7 cellular contexts compared by ENCODE assay signal in the genomic region with DNA sequence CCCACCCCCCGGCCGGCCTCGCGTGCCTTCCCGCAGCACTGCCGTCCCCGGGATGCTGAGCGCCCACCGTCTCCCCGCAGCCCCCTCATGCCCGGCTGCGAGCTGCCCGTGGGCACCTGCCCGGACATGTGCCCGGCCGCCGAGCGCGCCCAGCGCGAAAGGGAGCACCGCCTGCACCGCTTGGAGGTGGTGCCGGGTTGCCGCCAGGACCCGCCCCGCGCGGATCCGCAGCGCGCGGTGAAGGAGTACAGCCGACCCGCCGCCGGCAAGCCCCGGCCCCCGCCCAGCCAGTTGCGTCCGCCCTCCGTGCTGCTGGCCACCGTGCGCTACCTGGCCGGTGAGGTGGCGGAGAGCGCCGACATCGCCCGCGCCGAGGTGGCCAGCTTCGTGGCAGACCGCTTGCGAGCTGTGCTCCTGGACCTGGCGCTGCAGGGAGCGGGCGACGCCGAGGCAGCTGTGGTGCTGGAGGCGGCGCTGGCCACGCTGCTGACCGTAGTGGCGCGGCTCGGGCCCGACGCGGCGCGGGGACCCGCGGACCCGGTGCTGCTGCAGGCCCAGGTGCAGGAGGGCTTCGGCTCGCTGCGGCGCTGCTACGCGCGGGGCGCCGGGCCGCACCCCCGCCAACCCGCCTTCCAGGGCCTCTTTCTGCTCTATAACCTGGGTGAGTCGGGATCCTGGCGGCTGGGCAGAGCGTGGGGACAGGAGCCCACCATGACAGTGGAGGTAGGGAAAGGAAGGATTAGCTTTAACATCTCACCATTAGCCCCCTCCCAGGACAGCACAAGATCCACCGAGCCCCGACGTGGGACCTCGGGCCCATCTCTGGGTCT. TPM values are rescaled to one million over a fixed set of nuclear protein-coding genes. Genes with fewer than 3 reads are reported as not detected.
DNase-seq lines count a peak whose midpoint lies in the region; ATAC-seq and TF ChIP-seq lines count a peak whose summit lies in the region.

SAC3D1 (plus strand) TSS at position 5 of the 830 bp plus-strand sequence; CDS start at position 88, 83 bp downstream.

- H3K9me3 Mint-ChIP-seq in memory B cell, result no peaks in the 10 kb centered on the region

- TF ChIP-seq CTCF in GM12875 (IDR thresholded peaks at IDR 0.05; ENCODE audit: borderline replicate concordance, insufficient read depth, low read depth, low read length) (0 out of 2 replicates have a peak, but pooled peaks have one; percentile 1), dorsolateral prefrontal cortex (IDR thresholded peaks at IDR 0.05 in 54 of 56, conservative IDR thresholded peaks at IDR 0.05 in 2 of 56; ENCODE audit: low read depth in 1 of 56, partially characterized antibody in 56 of 56) (peak in 4 of 56 donors; percentile 5 to 25 (median 9))

- H3K4me3 ChIP-seq in GM12875 (ENCODE audit: low read depth, low read length) (peak within 1 kb of the TSS; percentile 89), HUES6 (ENCODE audit: low read depth, low read length) (peak within 1 kb of the TSS; percentile 84), dorsolateral prefrontal cortex (peak within 1 kb of the TSS; percentile 58 to 97 (median 84))

- H3K27ac ChIP-seq in HUES6 (ENCODE audit: low read depth, low read length), result peak within 1 kb of the TSS; percentile 85
- H3K27ac ChIP-seq in dorsolateral prefrontal cortex, result peak within 1 kb of the TSS; percentile 64 to 97 (median 90)
- peak within 1 kb of the TSS; percentile 95 for H3K27ac ChIP-seq in substantia nigra (ENCODE audit: low read depth, low read length, poor library complexity, severe bottlenecking)

- intact Hi-C loops in dorsolateral prefrontal cortex (cut with DNase I), result loop anchor here (5.0 kb wide), 1 partner anchor 41 kb away; the partner anchor contains the start of genes CDCA5 (in 2 of the 2) and ZFPL1 (in 2 of the 2)

- H3K27me3 ChIP-seq in HUES6 (ENCODE audit: control insufficient read depth, insufficient read depth, low read length) (no peaks in the 10 kb centered on the region), dorsolateral prefrontal cortex (no peaks in the 10 kb centered on the region)

- H3K36me3 Mint-ChIP-seq in T-helper 17 cell (ENCODE audit: low read depth) (peaks cover 4% of the 10 kb centered on the region), memory B cell (peaks cover 8% of the 10 kb centered on the region)

- H3K27ac Mint-ChIP-seq in T-helper 17 cell (peak within 1 kb of the TSS; percentile 69), memory B cell (peak within 1 kb of the TSS; percentile 82)

- H3K4me3 Mint-ChIP-seq in T-helper 17 cell (peak within 1 kb of the TSS; percentile 93), memory B cell (peak within 1 kb of the TSS; percentile 96)

- DNase-seq in T-helper 17 cell, result peak; percentile 46 to 69 (median 62)
- peak in 3 of 10 donors; percentile 55 to 75 (median 61) for DNase-seq in dorsolateral prefrontal cortex
- DNase-seq in memory B cell (ENCODE audit: low spot score in 2 of 2), result peak in 1 of 2 donors; percentile 80
- DNase-seq in substantia nigra (lab: John Stamatoyannopoulos, UW), result peak in 6 of 49 donors; percentile 47 to 75 (median 55)

- peak; percentile 37 for ATAC-seq in GM21528 (IDR thresholded peaks at IDR 0.05; ENCODE audit: low FRiP score, unreplicated experiment)
- ATAC-seq in T-helper 17 cell, result peak; percentile 72
- peak; percentile 63 for ATAC-seq in memory B cell (ENCODE audit: low read depth)

- H3K9me3 ChIP-seq in HUES6 (ENCODE audit: control insufficient read depth, insufficient read depth, low read depth, low read length) (no peaks in the 10 kb centered on the region), T-helper 17 cell (ENCODE audit: control insufficient read depth, low read length, poor library complexity, severe bottlenecking) (no peaks in the 10 kb centered on the region)

- H3K9ac ChIP-seq in HUES6 (ENCODE audit: low read length), result peak within 1 kb of the TSS; percentile 90

- no peaks in the 10 kb centered on the region for H3K4me1 ChIP-seq in HUES6 (ENCODE audit: control insufficient read depth, insufficient read depth, low read length)

- H3K27me3 Mint-ChIP-seq in T-helper 17 cell, result no peaks in the 10 kb centered on the region
- H3K27me3 Mint-ChIP-seq in memory B cell, result no peaks in the 10 kb centered on the region

- H3K36me3 ChIP-seq in HUES6 (ENCODE audit: control insufficient read depth, insufficient read depth, low read length), result peaks cover 31% of the 10 kb centered on the region

- H3K4me1 Mint-ChIP-seq in T-helper 17 cell, result peaks cover 7% of the 10 kb centered on the region
- peaks cover 8% of the 10 kb centered on the region for H3K4me1 Mint-ChIP-seq in memory B cell

RNA-seq across cellular contexts. Expression of gene SAC3D1, which starts in this region (rescaled TPM):
- total RNA-seq in T-helper 17 cell, result 1 to 10 TPM; 1.9 to 3.9 TPM
- 10 to 100 TPM in 70 of 120 experiments, 1 to 10 TPM in 50; 6.7 to 14.9 (median 10.4) TPM for total RNA-seq in dorsolateral prefrontal cortex
